In the genomic region with DNA sequence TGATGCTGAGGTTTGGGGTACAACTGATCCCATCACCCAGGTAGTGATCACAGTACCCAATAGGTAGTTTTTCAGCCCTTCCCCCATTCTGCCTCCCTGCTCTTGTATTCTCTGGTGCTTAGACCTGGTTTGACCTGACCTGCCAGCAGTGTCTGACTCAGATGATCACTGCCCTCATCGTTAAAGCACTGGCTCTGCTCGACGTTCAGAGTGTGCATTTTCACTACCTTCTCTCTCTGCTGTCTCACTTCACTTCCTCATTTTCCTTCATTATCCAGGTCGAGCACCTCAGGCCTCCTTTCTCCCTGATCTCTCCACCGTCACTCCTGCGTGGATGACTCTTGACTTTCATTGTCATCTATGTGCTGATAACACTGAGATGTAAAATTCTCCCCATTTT, we compare ENCODE assay signal across 19 cellular contexts.
A peak's percentile ranks its signal among the peaks of the same experiment; 100 is the strongest.
DNase-seq lines count a peak whose midpoint lies in the region; ATAC-seq, FAIRE-seq and TF ChIP-seq lines count a peak whose summit lies in the region.
"Had no signal": no experiment of that assay in that cellular context is flagged by ENCODE, and none has a peak within 500 bp of the region (broad histone marks: within the 10 kb centered on the region; RNA-seq: fewer than 3 reads in every experiment).

No MANE protein-coding gene starts in this region.

- H3K4me3 ChIP-seq in GM12878, result no peak overlapping the region
- H3K4me3 ChIP-seq in mucosa of descending colon, result no peak overlapping the region
- H3K4me3 ChIP-seq: Peyer's patch had no signal

- no peaks in the 10 kb centered on the region for H4K20me1 ChIP-seq in GM12878 (ENCODE audit: control insufficient read depth, insufficient read depth)

- no peak for TF ChIP-seq RAD21 in GM12878 (IDR thresholded peaks at IDR 0.05; ENCODE audit: insufficient read depth, low read depth, low read length)

- no TSS peak for BruUV-seq in GM12878 (replicated peaks; lab: Mats Ljungman, UMichigan)

- no peak overlapping the region for H3K9ac ChIP-seq in GM12878 (ENCODE audit: control insufficient read depth, insufficient read depth, low read length)

- H3K4me2 ChIP-seq in GM12878 (ENCODE audit: control insufficient read depth, insufficient read depth), result no peak overlapping the region

- TF ChIP-seq CTCF in GM12878 (IDR thresholded peaks at IDR 0.05 in 2 of 3, conservative IDR thresholded peaks at IDR 0.05 in 1 of 3; ENCODE audit: control insufficient read depth in 2 of 3, extremely low read depth in 1 of 3, insufficient read depth in 1 of 3, low read depth in 3 of 3, low read length in 3 of 3) (no peak), mucosa of descending colon (IDR thresholded peaks at IDR 0.05) (no peak), GM10248 (IDR thresholded peaks at IDR 0.05; ENCODE audit: control extremely low read depth, extremely low read depth, low read depth, missing control alignments) (no peak)

- CTCF ChIA-PET in GM12878 (lab: Yijun Ruan, JAX) (no interaction called here), GM10248 (lab: Yijun Ruan, JAX) (no interaction called here)

- H3K36me3 ChIP-seq in GM12878 (ENCODE audit: control insufficient read depth in 2 of 2, insufficient read depth in 2 of 2, low read length in 1 of 2) (peaks cover 0 to 2% of the 10 kb centered on the region in 2 experiments; a peak in 2 of 4 replicates), mucosa of descending colon (ENCODE audit: low read depth) (no peaks in the 10 kb centered on the region)
- H3K36me3 ChIP-seq: BE2C, Peyer's patch had no signal

- intact Hi-C loops in GM12878 (cut with micrococcal nuclease; ENCODE audit: unreplicated experiment), result no loop called here
- intact Hi-C loops in left ventricle myocardium superior (cut with micrococcal nuclease), result no loop called here
- intact Hi-C loops in mucosa of descending colon (cut with DNase I, micrococcal nuclease), result no loop called here

- H3K27ac ChIP-seq in GM12878 (ENCODE audit: control insufficient read depth, insufficient read depth), result no peak overlapping the region
- H3K27ac ChIP-seq: Peyer's patch had no signal

- WGBS in GM12878 (ENCODE audit: insufficient coverage, insufficient replicate concordance, low lambda C conversion rate, missing lambda C conversion rate), result 39% methylated on average over 6 of the region's 6 CpGs

- RAD21 ChIA-PET in GM12878 (lab: Charles Lee; ENCODE audit: unreplicated experiment), result no interaction called here

- POLR2A ChIA-PET in GM12878 (lab: Charles Lee) (no interaction called here), GM10248 (lab: Yijun Ruan, JAX) (no interaction called here)

- no peak for TF ChIP-seq POLR2A in GM12891 (IDR thresholded peaks at IDR 0.05; ENCODE audit: low read depth, low read length)
- no peak for TF ChIP-seq POLR2A in GM12878 (IDR thresholded peaks at IDR 0.05; ENCODE audit: low read depth, low read length)

- no peaks in the 10 kb centered on the region for H3K9me3 ChIP-seq in GM12878 (replicated peaks; ENCODE audit: control insufficient read depth, insufficient read depth, low read length)
- H3K9me3 ChIP-seq in mucosa of descending colon, result no peaks in the 10 kb centered on the region
- H3K9me3 ChIP-seq: BE2C, Peyer's patch had no signal

- no peaks in the 10 kb centered on the region for H3K79me2 ChIP-seq in GM12878 (ENCODE audit: control insufficient read depth, insufficient read depth, low read length)

- H2AFZ ChIP-seq in GM12878 (ENCODE audit: control insufficient read depth, low read depth, low read length), result no peak overlapping the region

- SMC1A ChIA-PET in GM12878 (lab: Charles Lee; ENCODE audit: uncharacterized antibody, unreplicated experiment), result interaction anchor here (1.7 kb wide), 1 partner anchor 15 kb away, joined by 5 read pairs; no protein-coding TSS in a partner anchor

- ATAC-seq in GM12878 (peak; percentile 48; the same call in 2 of the 3 replicates), left ventricle myocardium superior (peak; percentile 76), mucosa of descending colon (peak; percentile 87)

- TF ChIP-seq EP300 in GM12878 (IDR thresholded peaks at IDR 0.05; ENCODE audit: borderline replicate concordance in 1 of 2, control insufficient read depth in 1 of 2, low read depth in 2 of 2, low read length in 2 of 2), result no peak

- no peaks in the 10 kb centered on the region for H3K27me3 ChIP-seq in GM12878 (replicated peaks in 1 of 2; ENCODE audit: control insufficient read depth in 2 of 2, insufficient read depth in 2 of 2, low read length in 1 of 2)
- H3K27me3 ChIP-seq: BE2C, Peyer's patch had no signal

- DNase-seq in GM12891 (ENCODE audit: insufficient read length, low spot score) (no peak), GM12878 (ENCODE audit: low read depth, low spot score) (no peak), left ventricle myocardium superior (no peak), mucosa of descending colon (no peak), ureter (ENCODE audit: low spot score) (no peak), HuH-7 (ENCODE audit: low spot score) (no peak), GM10248 (ENCODE audit: extremely low spot score) (no peak)
- DNase-seq in NK-92 treated with Interleukin-12 subunit alpha and Interleukin-12 subunit beta, amount 100 ng/mL, for 24 hours (lab: John Stamatoyannopoulos, UW), result no peak
- DNase-seq: 8988T; BE2C; Calu3; CD4-positive, alpha-beta T cell; DMS53; HCEC 1CT; NCI-H1417 treated with DMSO at 0.1 percent for 48 hours; NCI-H2029 treated with DMSO at 0.1 percent for 48 hours; NCI-H774; SHP77 treated with DMSO at 0.1 percent for 48 hours had no signal

- H3K4me1 ChIP-seq in GM12878 (ENCODE audit: control insufficient read depth, insufficient read depth, low read length) (no peaks in the 10 kb centered on the region), mucosa of descending colon (ENCODE audit: low read depth) (no peaks in the 10 kb centered on the region)
- H3K4me1 ChIP-seq: BE2C, Peyer's patch had no signal

- in situ Hi-C loops in GM12878 (cut with MboI), result no loop called here

- FAIRE-seq in GM12891 (lab: Jason Lieb, UNC), result no peak
- no peak for FAIRE-seq in GM12878 (lab: Jason Lieb, UNC)

TF ChIP-seq in GM12891, 5 proteins besides CTCF, POLR2A, EP300 and RAD21:
- TF ChIP-seq SPI1 (IDR thresholded peaks at IDR 0.05; ENCODE audit: low read depth, low read length), result peak; percentile 39; the same call in 1 of the 2 replicates
- TF ChIP-seq POU2F2 (IDR thresholded peaks at IDR 0.05; ENCODE audit: low read depth, low read length), result no peak

TF ChIP-seq in GM12878, 131 proteins besides CTCF, POLR2A, EP300 and RAD21:
- no peak for TF ChIP-seq EZH2 (IDR thresholded peaks at IDR 0.05; ENCODE audit: borderline replicate concordance, control insufficient read depth, low read depth, low read length)
- no peak for TF ChIP-seq CBFB (IDR thresholded peaks at IDR 0.05; ENCODE audit: low read depth)
- no peak for TF ChIP-seq IKZF2 (IDR thresholded peaks at IDR 0.05)
- TF ChIP-seq SPI1 (IDR thresholded peaks at IDR 0.05; ENCODE audit: borderline replicate concordance, insufficient read depth, low read depth, low read length), result peak; percentile 50; the same call in 1 of the 2 replicates
TF ChIP-seq in GM12878: peak in this region for 1.
